In the genomic region with DNA sequence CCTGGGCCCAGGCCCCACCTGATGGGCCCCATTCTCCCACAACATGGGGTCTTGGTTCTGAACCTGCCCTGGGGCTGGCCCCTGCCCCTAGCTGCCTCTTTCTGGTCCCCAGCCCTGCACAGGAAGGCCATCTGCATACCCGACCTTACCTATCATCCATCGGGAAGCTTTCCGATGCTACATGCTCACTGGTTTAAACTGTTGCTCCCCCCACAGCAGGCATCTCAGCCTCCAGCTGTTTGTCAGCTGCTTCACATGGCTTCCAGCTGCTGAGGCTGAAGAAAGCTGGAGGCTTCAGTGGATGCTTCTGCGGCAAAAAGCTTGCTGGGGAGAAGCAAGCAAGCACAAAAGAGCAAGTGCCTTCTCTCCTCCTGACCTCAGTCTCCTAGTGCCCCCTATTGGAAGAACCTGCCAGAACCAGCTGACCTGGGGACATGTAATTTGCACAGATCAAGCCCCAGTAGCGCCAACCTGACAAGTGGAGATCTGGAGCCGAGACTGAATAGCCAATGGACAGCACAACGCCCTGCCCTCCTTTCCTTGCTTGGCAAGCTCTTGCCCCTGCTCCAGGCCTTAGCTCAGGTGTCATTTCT, we compare ENCODE assay signal across 8 cellular contexts. TPM values are rescaled to one million over a fixed set of nuclear protein-coding genes. Genes with fewer than 3 reads are reported as not detected.
A peak's percentile ranks its signal among the peaks of the same experiment; 100 is the strongest.
DNase-seq lines count a peak whose midpoint lies in the region; ATAC-seq and TF ChIP-seq lines count a peak whose summit lies in the region.

No MANE protein-coding gene starts in this region.

- H3K9me3 ChIP-seq in BLaER1 treated with 17β-estradiol and CSF1 and Interleukin-3, amounts not matched to agents 10 nM and 100 nM (replicated peaks in 1 of 11), result peaks cover 0 to 12% (median 0%) of the 10 kb centered on the region in 11 experiments; a peak in 5 of 22 replicates

- H3K4me3 ChIP-seq in BLaER1 treated with 17β-estradiol and CSF1 and Interleukin-3, amounts not matched to agents 10 nM and 100 nM, result no peak overlapping the region

- TF ChIP-seq EP300 in Ishikawa (IDR thresholded peaks at IDR 0.05; ENCODE audit: borderline replicate concordance), result no peak

- H4K20me1 ChIP-seq in BLaER1 treated with 17β-estradiol and CSF1 and Interleukin-3, amounts not matched to agents 10 nM and 100 nM, result no peaks in the 10 kb centered on the region

- H3K9ac ChIP-seq in BLaER1 treated with 17β-estradiol and CSF1 and Interleukin-3, amounts not matched to agents 10 nM and 100 nM, result peak overlapping the region in 1 of 11 experiments; percentile 81; a peak in 3 of 22 replicates

- DNase-seq in cerebellar cortex (ENCODE audit: low spot score), result peak; percentile 40
- peak; percentile 60 for DNase-seq in myocyte (ENCODE audit: low read depth)

- peak overlapping the region in 6 of 11 experiments; percentile 86 to 95 (median 93); a peak in 9 of 22 replicates for H3K27ac ChIP-seq in BLaER1 treated with 17β-estradiol and CSF1 and Interleukin-3, amounts not matched to agents 10 nM and 100 nM

- H3K27me3 ChIP-seq in BLaER1 treated with 17β-estradiol and CSF1 and Interleukin-3, amounts not matched to agents 10 nM and 100 nM, result no peaks in the 10 kb centered on the region

- ATAC-seq in GM18502 (IDR thresholded peaks at IDR 0.05; ENCODE audit: poor library complexity, unreplicated experiment) (no peak), GM19463 (IDR thresholded peaks at IDR 0.05; ENCODE audit: unreplicated experiment) (no peak), GM21737 (IDR thresholded peaks at IDR 0.05; ENCODE audit: unreplicated experiment) (no peak), GM18909 (IDR thresholded peaks at IDR 0.05; ENCODE audit: poor library complexity, unreplicated experiment) (no peak)

- H3K4me1 ChIP-seq in BLaER1 treated with 17β-estradiol and CSF1 and Interleukin-3, amounts not matched to agents 10 nM and 100 nM, result peaks cover 26 to 99% (median 37%) of the 10 kb centered on the region in 10 experiments

- peak; percentile 55 for TF ChIP-seq RAD21 in Ishikawa (IDR thresholded peaks at IDR 0.05; ENCODE audit: low read depth)

- H3K36me3 ChIP-seq in BLaER1 treated with 17β-estradiol and CSF1 and Interleukin-3, amounts not matched to agents 10 nM and 100 nM, result no peaks in the 10 kb centered on the region

- peak overlapping the region in 6 of 11 experiments; percentile 90 to 95 (median 92); a peak in 10 of 22 replicates for H3K4me2 ChIP-seq in BLaER1 treated with 17β-estradiol and CSF1 and Interleukin-3, amounts not matched to agents 10 nM and 100 nM

TF ChIP-seq in Ishikawa, 13 proteins besides CTCF, POLR2A, EP300 and RAD21:
- TF ChIP-seq TEAD4 (IDR thresholded peaks at IDR 0.05), result no peak
- TF ChIP-seq TAF1 (IDR thresholded peaks at IDR 0.05; ENCODE audit: low read depth), result no peak
- TF ChIP-seq YY1 (IDR thresholded peaks at IDR 0.05; ENCODE audit: low read depth), result no peak
- TF ChIP-seq, protein P1, sequence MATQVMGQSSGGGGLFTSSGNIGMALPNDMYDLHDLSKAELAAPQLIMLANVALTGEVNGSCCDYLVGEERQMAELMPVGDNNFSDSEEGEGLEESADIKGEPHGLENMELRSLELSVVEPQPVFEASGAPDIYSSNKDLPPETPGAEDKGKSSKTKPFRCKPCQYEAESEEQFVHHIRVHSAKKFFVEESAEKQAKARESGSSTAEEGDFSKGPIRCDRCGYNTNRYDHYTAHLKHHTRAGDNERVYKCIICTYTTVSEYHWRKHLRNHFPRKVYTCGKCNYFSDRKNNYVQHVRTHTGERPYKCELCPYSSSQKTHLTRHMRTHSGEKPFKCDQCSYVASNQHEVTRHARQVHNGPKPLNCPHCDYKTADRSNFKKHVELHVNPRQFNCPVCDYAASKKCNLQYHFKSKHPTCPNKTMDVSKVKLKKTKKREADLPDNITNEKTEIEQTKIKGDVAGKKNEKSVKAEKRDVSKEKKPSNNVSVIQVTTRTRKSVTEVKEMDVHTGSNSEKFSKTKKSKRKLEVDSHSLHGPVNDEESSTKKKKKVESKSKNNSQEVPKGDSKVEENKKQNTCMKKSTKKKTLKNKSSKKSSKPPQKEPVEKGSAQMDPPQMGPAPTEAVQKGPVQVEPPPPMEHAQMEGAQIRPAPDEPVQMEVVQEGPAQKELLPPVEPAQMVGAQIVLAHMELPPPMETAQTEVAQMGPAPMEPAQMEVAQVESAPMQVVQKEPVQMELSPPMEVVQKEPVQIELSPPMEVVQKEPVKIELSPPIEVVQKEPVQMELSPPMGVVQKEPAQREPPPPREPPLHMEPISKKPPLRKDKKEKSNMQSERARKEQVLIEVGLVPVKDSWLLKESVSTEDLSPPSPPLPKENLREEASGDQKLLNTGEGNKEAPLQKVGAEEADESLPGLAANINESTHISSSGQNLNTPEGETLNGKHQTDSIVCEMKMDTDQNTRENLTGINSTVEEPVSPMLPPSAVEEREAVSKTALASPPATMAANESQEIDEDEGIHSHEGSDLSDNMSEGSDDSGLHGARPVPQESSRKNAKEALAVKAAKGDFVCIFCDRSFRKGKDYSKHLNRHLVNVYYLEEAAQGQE (IDR thresholded peaks at IDR 0.05; ENCODE audit: low read depth), result no peak
- TF ChIP-seq NFIC (IDR thresholded peaks at IDR 0.05), result no peak
- no peak for TF ChIP-seq ZBTB7A (IDR thresholded peaks at IDR 0.05; ENCODE audit: low read depth)
- no peak for TF ChIP-seq TCF12 (IDR thresholded peaks at IDR 0.05; ENCODE audit: low read depth)
- no peak for TF ChIP-seq CEBPB (IDR thresholded peaks at IDR 0.05)
- no peak for TF ChIP-seq CREB1 (IDR thresholded peaks at IDR 0.05; ENCODE audit: low read depth)
- TF ChIP-seq FOXM1 (IDR thresholded peaks at IDR 0.05; ENCODE audit: borderline replicate concordance, low read depth), result no peak
- TF ChIP-seq, protein P2, sequence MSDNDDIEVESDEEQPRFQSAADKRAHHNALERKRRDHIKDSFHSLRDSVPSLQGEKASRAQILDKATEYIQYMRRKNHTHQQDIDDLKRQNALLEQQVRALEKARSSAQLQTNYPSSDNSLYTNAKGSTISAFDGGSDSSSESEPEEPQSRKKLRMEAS (IDR thresholded peaks at IDR 0.05), result no peak
- no peak for TF ChIP-seq EGR1 (IDR thresholded peaks at IDR 0.05)
- TF ChIP-seq, protein P3, sequence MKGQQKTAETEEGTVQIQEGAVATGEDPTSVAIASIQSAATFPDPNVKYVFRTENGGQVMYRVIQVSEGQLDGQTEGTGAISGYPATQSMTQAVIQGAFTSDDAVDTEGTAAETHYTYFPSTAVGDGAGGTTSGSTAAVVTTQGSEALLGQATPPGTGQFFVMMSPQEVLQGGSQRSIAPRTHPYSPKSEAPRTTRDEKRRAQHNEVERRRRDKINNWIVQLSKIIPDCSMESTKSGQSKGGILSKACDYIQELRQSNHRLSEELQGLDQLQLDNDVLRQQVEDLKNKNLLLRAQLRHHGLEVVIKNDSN (IDR thresholded peaks at IDR 0.05), result no peak
TF ChIP-seq in Ishikawa: peak in this region for 0.

RNA-seq across cellular contexts. Expression of a gene that starts 24.1 kb away (rescaled TPM):
- total RNA-seq in myocyte, result 84.0 and 150 TPM in 2 replicates
- polyA plus RNA-seq in myocyte (2012), result 142 TPM
